Comparison of ENCODE assay signal across 18 cellular contexts in genomic region chr20:56996533-56996932, GRCh38.
DNase-seq lines count a peak whose midpoint lies in the region; ATAC-seq, FAIRE-seq and TF ChIP-seq lines count a peak whose summit lies in the region.
"Had no signal": no experiment of that assay in that cellular context is flagged by ENCODE, and none has a peak within 500 bp of the region (broad histone marks: within the 10 kb centered on the region; RNA-seq: fewer than 3 reads in every experiment).

No MANE protein-coding gene starts in this region.

- no peaks in the 10 kb centered on the region for H3K9me1 ChIP-seq in K562 (ENCODE audit: control insufficient read depth, insufficient read depth, low read length)

- peaks cover 0 to 5% (median 0%) of the 10 kb centered on the region in 11 experiments; a peak in 1 of 22 replicates for H4K20me1 ChIP-seq in BLaER1 treated with 17β-estradiol and CSF1 and Interleukin-3, amounts not matched to agents 10 nM and 100 nM
- no peaks in the 10 kb centered on the region for H4K20me1 ChIP-seq in K562 (replicated peaks; ENCODE audit: control insufficient read depth, insufficient read depth, low read length)

- peak overlapping the region in 7 of 11 experiments; percentile 36 to 64 (median 54); a peak in 12 of 22 replicates for H3K4me2 ChIP-seq in BLaER1 treated with 17β-estradiol and CSF1 and Interleukin-3, amounts not matched to agents 10 nM and 100 nM
- no peak overlapping the region for H3K4me2 ChIP-seq in K562 (ENCODE audit: insufficient read depth, low read length)
- H3K4me2 ChIP-seq: GM23338 had no signal

- no peaks in the 10 kb centered on the region for H3K79me2 ChIP-seq in K562 (ENCODE audit: control insufficient read depth, insufficient read depth, low read length)

- H3K36me3 ChIP-seq in BLaER1 treated with 17β-estradiol and CSF1 and Interleukin-3, amounts not matched to agents 10 nM and 100 nM, result no peaks in the 10 kb centered on the region
- no peaks in the 10 kb centered on the region for H3K36me3 ChIP-seq in K562 (ENCODE audit: control insufficient read depth, insufficient read depth, low read length)
- H3K36me3 ChIP-seq in upper lobe of right lung, result no peaks in the 10 kb centered on the region
- H3K36me3 ChIP-seq: HAP-1 had no signal

- DNase-seq in HTR-8/SVneo (ENCODE audit: insufficient read length, low spot score) (no peak), K562 (ENCODE audit: extremely low read depth in 1 of 4, low spot score in 3 of 4) (no peak), DMS114 treated with DMSO at 0.1 percent for 48 hours (lab: John Stamatoyannopoulos, UW; ENCODE audit: unreplicated experiment) (no peak), upper lobe of right lung (no peak), NCI-H146 (lab: John Stamatoyannopoulos, UW) (no peak)
- DNase-seq: CD4-positive, alpha-beta T cell; CD8-positive, alpha-beta memory T cell; DMS 273 treated with DMSO at 0.1 percent for 48 hours; DMS53; DMS79 treated with DMSO at 0.1 percent for 48 hours; GF-D8 had no signal

- TF ChIP-seq CTCF in K562 (IDR thresholded peaks at IDR 0.05 in 2 of 3, conservative IDR thresholded peaks at IDR 0.05 in 1 of 3; ENCODE audit: insufficient read depth in 2 of 3, low read depth in 1 of 3, low read length in 3 of 3) (no peak), upper lobe of right lung (IDR thresholded peaks at IDR 0.05) (no peak)

- CTCF ChIA-PET in K562 (lab: Yijun Ruan, JAX; ENCODE audit: low intra/inter-chr PET ratio), result no interaction called here

- H3K4me1 ChIP-seq in BLaER1 treated with 17β-estradiol and CSF1 and Interleukin-3, amounts not matched to agents 10 nM and 100 nM, result peaks cover 15 to 69% (median 48%) of the 10 kb centered on the region in 10 experiments; a peak in 19 of 20 replicates
- H3K4me1 ChIP-seq in K562 (replicated peaks in 1 of 2; ENCODE audit: control insufficient read depth in 2 of 2, insufficient read depth in 2 of 2, low read length in 2 of 2), result peaks cover 0 to 3% of the 10 kb centered on the region in 2 experiments; a peak in 1 of 5 replicates
- no peaks in the 10 kb centered on the region for H3K4me1 ChIP-seq in upper lobe of right lung

- ATAC-seq in K562, result no peak
- ATAC-seq in upper lobe of right lung, result no peak

- in situ Hi-C loops in K562 (cut with MboI), result no loop called here

- intact Hi-C loops in K562 (cut with micrococcal nuclease) (no loop called here), upper lobe of right lung (cut with DNase I) (no loop called here)

- TF ChIP-seq EP300 in K562 (IDR thresholded peaks at IDR 0.05; ENCODE audit: low read length), result no peak

- peaks cover 17 to 21% (median 20%) of the 10 kb centered on the region in 11 experiments for H3K9me3 ChIP-seq in BLaER1 treated with 17β-estradiol and CSF1 and Interleukin-3, amounts not matched to agents 10 nM and 100 nM (replicated peaks in 1 of 11)
- no peaks in the 10 kb centered on the region; the same call in none of the 2 replicates for H3K9me3 ChIP-seq in K562 (replicated peaks; ENCODE audit: control insufficient read depth, insufficient read depth, low read depth, low read length)
- H3K9me3 ChIP-seq in upper lobe of right lung, result peaks cover 6% of the 10 kb centered on the region

- TF ChIP-seq RAD21 in K562 (CRISPR knock-in tag; conservative IDR thresholded peaks at IDR 0.05 in 1 of 2, IDR thresholded peaks at IDR 0.05 in 1 of 2), result no peak

- WGBS in K562 (ENCODE audit: insufficient coverage, low coverage, missing lambda C conversion rate), result 0% methylated on average over 2 of the region's 2 CpGs

- BruUV-seq in K562 (replicated peaks; lab: Mats Ljungman, UMichigan), result no TSS peak

- no peak overlapping the region for H3K27ac ChIP-seq in BLaER1 treated with 17β-estradiol and CSF1 and Interleukin-3, amounts not matched to agents 10 nM and 100 nM
- H3K27ac ChIP-seq in K562 (ENCODE audit: extremely low read depth, low read depth, low read length) (no peak overlapping the region), upper lobe of right lung (no peak overlapping the region)

- POLR2A ChIA-PET in K562 (lab: Yijun Ruan, JAX), result interaction anchor here (1.4 kb wide), 1 partner anchor 22 kb away, joined by 3 read pairs; no protein-coding TSS in a partner anchor

- no peak overlapping the region for H3K9ac ChIP-seq in BLaER1 treated with 17β-estradiol and CSF1 and Interleukin-3, amounts not matched to agents 10 nM and 100 nM
- no peak overlapping the region for H3K9ac ChIP-seq in K562 (ENCODE audit: insufficient read depth in 1 of 2, low read depth in 2 of 2, low read length in 2 of 2)

- peaks cover 3 to 23% (median 9%) of the 10 kb centered on the region in 11 experiments; a peak in 15 of 22 replicates for H3K27me3 ChIP-seq in BLaER1 treated with 17β-estradiol and CSF1 and Interleukin-3, amounts not matched to agents 10 nM and 100 nM
- H3K27me3 ChIP-seq in K562 (ENCODE audit: control insufficient read depth in 2 of 2, insufficient read depth in 2 of 2, low read length in 2 of 2) (peaks cover 0 to 33% of the 10 kb centered on the region in 2 experiments; a peak in 1 of 5 replicates), upper lobe of right lung (no peaks in the 10 kb centered on the region)

- FAIRE-seq in HTR-8/SVneo (lab: Jason Lieb, UNC) (peak; percentile 26), K562 (lab: Jason Lieb, UNC) (no peak)
- FAIRE-seq: D721Med, GM12891, GM18507, H54 had no signal

- H2AFZ ChIP-seq in K562 (ENCODE audit: low read depth, low read length), result no peak overlapping the region

- no peak overlapping the region for H3K4me3 ChIP-seq in BLaER1 treated with 17β-estradiol and CSF1 and Interleukin-3, amounts not matched to agents 10 nM and 100 nM
- H3K4me3 ChIP-seq in K562 (no peak overlapping the region), upper lobe of right lung (no peak overlapping the region)
- H3K4me3 ChIP-seq: GM23338, HAP-1 had no signal

- no peak for TF ChIP-seq POLR2A in K562 (conservative IDR thresholded peaks at IDR 0.05)

TF ChIP-seq in K562, 482 proteins besides CTCF, POLR2A, EP300 and RAD21:
- TF ChIP-seq ZFP36 (IDR thresholded peaks at IDR 0.05; ENCODE audit: low read depth, low read length, partially characterized antibody), result peak; percentile 71
- no peak for TF ChIP-seq POLR2AphosphoS2 (IDR thresholded peaks at IDR 0.05; ENCODE audit: low read length)
- no peak for TF ChIP-seq JUNB (CRISPR knock-in tag; conservative IDR thresholded peaks at IDR 0.05)
- 0 out of 2 replicates have a peak, but pooled peaks have one; percentile 49 for TF ChIP-seq ADNP (tag; IDR thresholded peaks at IDR 0.05)
- TF ChIP-seq RBM25 (IDR thresholded peaks at IDR 0.05; ENCODE audit: low read depth, low read length, severe bottlenecking), result peak; percentile 95
- TF ChIP-seq BCOR (IDR thresholded peaks at IDR 0.05), result peak; percentile 85
- TF ChIP-seq KDM1A (IDR thresholded peaks at IDR 0.05), result peak in 1 of 2 experiments; percentile 51; a peak in 1 of 4 replicates
TF ChIP-seq in K562: peak in this region for 5.
